Comparison of ENCODE assay signal across 8 cellular contexts in genomic region chr6:157644043-157644810, GRCh38.
DNase-seq lines count a peak whose midpoint lies in the region; ATAC-seq, FAIRE-seq and TF ChIP-seq lines count a peak whose summit lies in the region.

No MANE protein-coding gene starts in this region.

- H3K9me3 ChIP-seq in adipocyte (ENCODE audit: control insufficient read depth, low read length) (no peaks in the 10 kb centered on the region), neuronal stem cell (replicated peaks in 1 of 2; ENCODE audit: control insufficient read depth in 2 of 2, insufficient read depth in 1 of 2, low read depth in 1 of 2, low read length in 2 of 2) (no peaks in the 10 kb centered on the region)

- H3K4me3 ChIP-seq in adipocyte (ENCODE audit: low read length) (no peak overlapping the region), neuronal stem cell (ENCODE audit: low read length in 2 of 2) (no peak overlapping the region)

- no peak overlapping the region for H4K8ac ChIP-seq in neuronal stem cell (ENCODE audit: low read depth, low read length)

- peak; percentile 79 for TF ChIP-seq CTCF in D721Med (IDR thresholded peaks at IDR 0.05; ENCODE audit: insufficient read depth, missing control alignments)

- H3K79me1 ChIP-seq in neuronal stem cell (ENCODE audit: low read depth, low read length): no peaks in the 10 kb centered on the region

- no peak for ATAC-seq in HG02870 (IDR thresholded peaks at IDR 0.05; ENCODE audit: unreplicated experiment)
- no peak for ATAC-seq in HG02623 (IDR thresholded peaks at IDR 0.05; ENCODE audit: unreplicated experiment)
- no peak for ATAC-seq in HG03159 (IDR thresholded peaks at IDR 0.05; ENCODE audit: unreplicated experiment)

- H3K4ac ChIP-seq in neuronal stem cell (ENCODE audit: low read length): no peak overlapping the region

- peak overlapping the region; percentile 4 for H3K23ac ChIP-seq in neuronal stem cell (ENCODE audit: low read depth, low read length, poor library complexity)

- no peak overlapping the region for H2BK120ac ChIP-seq in neuronal stem cell (ENCODE audit: low read depth, low read length)

- H3K36me3 ChIP-seq in adipocyte (ENCODE audit: control insufficient read depth, insufficient read depth, low read length, severe bottlenecking): no peaks in the 10 kb centered on the region
- H3K36me3 ChIP-seq in neuronal stem cell (replicated peaks in 1 of 2; ENCODE audit: control insufficient read depth in 2 of 2, insufficient read depth in 2 of 2, low read length in 2 of 2): no peaks in the 10 kb centered on the region

- no peak overlapping the region for H3K4me2 ChIP-seq in neuronal stem cell (ENCODE audit: insufficient read depth, low read length, poor library complexity, severe bottlenecking)

- DNase-seq in D721Med (ENCODE audit: insufficient read length, low spot score): no peak
- DNase-seq in NCI-H1105 treated with DMSO at 0.1 percent for 48 hours (lab: John Stamatoyannopoulos, UW): peak; percentile 58
- DNase-seq in adipocyte (ENCODE audit: low read depth): peak; percentile 34
- no peak for DNase-seq in neuronal stem cell (ENCODE audit: low spot score)
- DNase-seq in NCI-H774 (lab: John Stamatoyannopoulos, UW): no peak

- no peak overlapping the region for H2BK5ac ChIP-seq in neuronal stem cell (ENCODE audit: low read length)

- FAIRE-seq in D721Med (lab: Jason Lieb, UNC): no peak

- H3K27me3 ChIP-seq in adipocyte (replicated peaks; ENCODE audit: control insufficient read depth, insufficient read depth, low read length) (no peaks in the 10 kb centered on the region), neuronal stem cell (ENCODE audit: control insufficient read depth in 3 of 3, insufficient read depth in 3 of 3, low read depth in 1 of 3, low read length in 3 of 3) (no peaks in the 10 kb centered on the region)

- H2BK15ac ChIP-seq in neuronal stem cell (ENCODE audit: low read length): no peak overlapping the region

- no peak overlapping the region for H4K91ac ChIP-seq in neuronal stem cell (ENCODE audit: low read depth, low read length, poor library complexity)

- no peak overlapping the region for H3K18ac ChIP-seq in neuronal stem cell (ENCODE audit: low read length)

- H2AK5ac ChIP-seq in neuronal stem cell (ENCODE audit: low read depth, low read length): no peak overlapping the region

- H3K9ac ChIP-seq in adipocyte (ENCODE audit: low read length) (no peak overlapping the region), neuronal stem cell (ENCODE audit: low read depth, low read length, poor library complexity) (no peak overlapping the region)

- H2BK12ac ChIP-seq in neuronal stem cell (ENCODE audit: low read length): no peak overlapping the region

- no CpG with 5 or more reads among the region's 13 CpGs for WGBS in neuronal stem cell (ENCODE audit: extremely low coverage in 2 of 2, insufficient read length in 2 of 2, insufficient replicate concordance in 1 of 2), 2 donors

- H2AFZ ChIP-seq in neuronal stem cell (ENCODE audit: low read length): no peak overlapping the region

- no peak overlapping the region for H3K14ac ChIP-seq in neuronal stem cell (ENCODE audit: low read length)

- H3K27ac ChIP-seq in neuronal stem cell (replicated peaks; ENCODE audit: low read length): no peak overlapping the region

- H3K4me1 ChIP-seq in adipocyte (ENCODE audit: control insufficient read depth, insufficient read depth, low read length) (no peaks in the 10 kb centered on the region), neuronal stem cell (ENCODE audit: control insufficient read depth in 2 of 2, insufficient read depth in 1 of 2, low read depth in 1 of 2, low read length in 2 of 2) (peaks cover 0 to 6% of the 10 kb centered on the region in 2 donors)

Comparison
In these comparisons a context has a peak if more than half of its experiments do, and no peak if none do; other contexts are left out.
1. DNase-seq: peak in NCI-H1105 treated with DMSO at 0.1 percent for 48 hours (single experiment) and adipocyte (single experiment); none in D721Med (single experiment), neuronal stem cell (single experiment) and NCI-H774 (single experiment).